8 cellular contexts compared by ENCODE assay signal in genomic region chr12:112381898-112382796, GRCh38. TPM values are rescaled to one million over a fixed set of nuclear protein-coding genes. Genes with fewer than 3 reads are reported as not detected.
A peak's percentile ranks its signal among the peaks of the same experiment; 100 is the strongest.
DNase-seq lines count a peak whose midpoint lies in the region; ATAC-seq and FAIRE-seq lines count a peak whose summit lies in the region.

Gene HECTD4 (minus strand): TSS chr12:112382431. CDS start chr12:112382128, 303 bp downstream.

- H3K9me3 Mint-ChIP-seq in activated CD8-positive, alpha-beta memory T cell treated with anti-CD3 and anti-CD28 coated beads, Interleukin-2, amount 10 ng/mL, durations not matched to agents 7 days and 5 days (ENCODE audit: low read depth), result no peaks in the 10 kb centered on the region

- peaks cover 27% of the 10 kb centered on the region for H3K4me1 Mint-ChIP-seq in activated CD8-positive, alpha-beta memory T cell treated with anti-CD3 and anti-CD28 coated beads, Interleukin-2, amount 10 ng/mL, durations not matched to agents 7 days and 5 days

- H3K4me1 ChIP-seq in NT2/D1 (ENCODE audit: insufficient read depth, insufficient read length), result no peaks in the 10 kb centered on the region
- H3K4me1 ChIP-seq in endocrine pancreas (ENCODE audit: control insufficient read depth, insufficient read depth, low read length), result no peaks in the 10 kb centered on the region

- CTCF ChIA-PET in activated CD8-positive, alpha-beta memory T cell treated with anti-CD3 and anti-CD28 coated beads, Interleukin-2, amount 10 ng/mL, durations not matched to agents 7 days and 5 days (lab: Charles Lee), result interaction anchor here (0.6 to 2.3 kb wide), 3 partner anchors 11 to 437 kb away, joined by 3 to 13 read pairs (median 3); no protein-coding TSS in a partner anchor

- no peaks in the 10 kb centered on the region for H3K36me3 Mint-ChIP-seq in activated CD8-positive, alpha-beta memory T cell treated with anti-CD3 and anti-CD28 coated beads, Interleukin-2, amount 10 ng/mL, durations not matched to agents 7 days and 5 days

- H3K27me3 Mint-ChIP-seq in activated CD8-positive, alpha-beta memory T cell treated with anti-CD3 and anti-CD28 coated beads, Interleukin-2, amount 10 ng/mL, durations not matched to agents 7 days and 5 days, result no peaks in the 10 kb centered on the region

- FAIRE-seq in HTR-8/SVneo (lab: Jason Lieb, UNC), result peak; percentile 89

- H3K36me3 ChIP-seq in NT2/D1 (ENCODE audit: insufficient read depth, insufficient read length, low read length) (no peaks in the 10 kb centered on the region), endocrine pancreas (ENCODE audit: control insufficient read depth, insufficient read depth, low read length) (no peaks in the 10 kb centered on the region)

- peak within 1 kb of the TSS; percentile 90 for H3K9ac ChIP-seq in NT2/D1 (ENCODE audit: insufficient read length, low read depth)
- peak within 1 kb of the TSS; percentile 62 for H3K9ac ChIP-seq in endocrine pancreas (ENCODE audit: control insufficient read depth, insufficient read depth, low read length)

- DNase-seq in COLO829 (ENCODE audit: low spot score) (peak; percentile 89), HTR-8/SVneo (ENCODE audit: insufficient read length, low spot score) (peak; percentile 97), NT2/D1 (ENCODE audit: low read depth, low spot score) (peak; percentile 84), mesenteric fat pad (ENCODE audit: low spot score) (peak; percentile 97)
- DNase-seq in activated CD8-positive, alpha-beta memory T cell treated with anti-CD3 and anti-CD28 coated beads, Interleukin-2, amount 10 ng/mL, durations not matched to agents 7 days and 5 days, result peak; percentile 96
- DNase-seq in stimulated activated CD8-positive, alpha-beta memory T cell treated with anti-CD3 and anti-CD28 coated beads, Interleukin-15, amount 100 ng/mL, for 1 hour (ENCODE audit: low read depth), result peak; percentile 86

- no peaks in the 10 kb centered on the region for H3K9me3 ChIP-seq in NT2/D1 (ENCODE audit: insufficient read depth, low read length)
- H3K9me3 ChIP-seq in endocrine pancreas (ENCODE audit: control insufficient read depth, low read length), result no peaks in the 10 kb centered on the region

- H3K27me3 ChIP-seq in NT2/D1 (ENCODE audit: insufficient read depth, insufficient read length) (peaks cover 9% of the 10 kb centered on the region), endocrine pancreas (ENCODE audit: control insufficient read depth, insufficient read depth, low read length) (no peaks in the 10 kb centered on the region)

- peak within 1 kb of the TSS; percentile 81 for H3K4me3 Mint-ChIP-seq in activated CD8-positive, alpha-beta memory T cell treated with anti-CD3 and anti-CD28 coated beads, Interleukin-2, amount 10 ng/mL, durations not matched to agents 7 days and 5 days

- H3K4me3 ChIP-seq in NT2/D1 (ENCODE audit: insufficient read length, low read depth) (peak within 1 kb of the TSS; percentile 75), endocrine pancreas (ENCODE audit: control insufficient read depth, insufficient read depth, low read length) (peak within 1 kb of the TSS; percentile 89)

- peak; percentile 84 for ATAC-seq in GM21367 (IDR thresholded peaks at IDR 0.05; ENCODE audit: unreplicated experiment)
- ATAC-seq in activated CD8-positive, alpha-beta memory T cell treated with anti-CD3 and anti-CD28 coated beads, Interleukin-2, amount 10 ng/mL, durations not matched to agents 7 days and 5 days, result peak; percentile 98

- peak within 1 kb of the TSS; percentile 84 for H3K27ac Mint-ChIP-seq in activated CD8-positive, alpha-beta memory T cell treated with anti-CD3 and anti-CD28 coated beads, Interleukin-2, amount 10 ng/mL, durations not matched to agents 7 days and 5 days

RNA-seq across cellular contexts. Expression of gene HECTD4, which starts in this region (rescaled TPM):
- total RNA-seq in activated CD8-positive, alpha-beta memory T cell treated with anti-CD3 and anti-CD28 coated beads, Interleukin-2, amount 10 ng/mL, durations not matched to agents 7 days and 5 days, result 10 to 100 TPM; 49.3 to 55.4 TPM
- 37.0 TPM for total RNA-seq in mesenteric fat pad

Comparison
In these comparisons a context has a peak if more than half of its experiments do, and no peak if none do; other contexts are left out.
1. Peak in every context shown above with its lines: DNase-seq, ATAC-seq and H3K4me3 ChIP-seq.